8 cellular contexts compared by ENCODE assay signal in the genomic region with DNA sequence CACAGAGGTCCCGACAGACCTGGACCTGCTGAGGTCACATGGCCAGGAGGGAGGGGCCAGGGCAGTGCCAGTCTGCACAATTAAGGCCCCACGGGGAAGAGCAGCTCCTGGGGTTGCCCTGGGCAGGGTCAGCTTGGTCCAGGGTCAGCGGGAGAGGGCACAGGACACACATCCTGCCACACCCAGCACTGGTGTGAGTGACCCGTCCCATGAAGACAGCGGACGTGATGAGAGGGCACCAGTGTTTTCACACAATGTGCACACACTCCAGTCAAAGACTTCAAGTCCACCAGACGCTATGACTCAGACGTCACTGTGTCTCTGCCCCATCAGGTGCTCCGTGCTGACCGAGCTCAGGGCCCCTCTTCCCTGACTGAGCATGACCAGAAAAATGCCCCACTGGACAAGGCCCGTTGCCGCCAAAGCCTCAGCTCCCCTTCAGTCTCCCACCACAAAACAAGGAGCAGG. TPM values are rescaled to one million over a fixed set of nuclear protein-coding genes. Genes with fewer than 3 reads are reported as not detected.
A peak's percentile ranks its signal among the peaks of the same experiment; 100 is the strongest.
DNase-seq lines count a peak whose midpoint lies in the region; ATAC-seq, FAIRE-seq and TF ChIP-seq lines count a peak whose summit lies in the region.

No MANE protein-coding gene starts in this region.

- no peak overlapping the region for H2AK5ac ChIP-seq in mesendoderm (ENCODE audit: low read length)

- peak overlapping the region; percentile 26 for H3K9ac ChIP-seq in mesendoderm (ENCODE audit: low read length)

- no peak overlapping the region for H3K4ac ChIP-seq in mesendoderm (ENCODE audit: low read depth, low read length)

- H3K56ac ChIP-seq in mesendoderm (ENCODE audit: low read length) = peak overlapping the region; percentile 30

- peak; percentile 32 to 37; a peak in 3 of 6 replicates for ATAC-seq in A549

- POLR2A ChIA-PET in A549 (lab: Yijun Ruan, JAX) = interaction anchor here (0.8 kb wide), 1 partner anchor 14 kb away, joined by 3 read pairs; no protein-coding TSS in a partner anchor

- CTCF ChIA-PET in A549 (lab: Yijun Ruan, JAX) = interaction anchor here (0.9 kb wide), 1 partner anchor 19 kb away, joined by 3 read pairs; no protein-coding TSS in a partner anchor

- no peak for TF ChIP-seq RAD21 in A549 (conservative IDR thresholded peaks at IDR 0.05 in 1 of 2, IDR thresholded peaks at IDR 0.05 in 1 of 2)

- H2BK120ac ChIP-seq in mesendoderm (ENCODE audit: low read depth, low read length) = no peak overlapping the region

- DNase-seq in A549 (ENCODE audit: low read depth in 1 of 2, low spot score in 1 of 2) (peak in 1 of 2 experiments; percentile 60), HK-2 (ENCODE audit: unreplicated experiment) (peak; percentile 90), cardiac fibroblast (ENCODE audit: low read depth in 2 of 2) (peak; percentile 49 to 83), mesendoderm (no peak), SW480 (ENCODE audit: low spot score) (no peak), SHP77 treated with DMSO at 0.1 percent for 48 hours (lab: John Stamatoyannopoulos, UW) (no peak), NCI-H2081 (lab: John Stamatoyannopoulos, UW) (no peak), hippocampal formation (lab: John Stamatoyannopoulos, UW) (no peak)

- H3K4me3 ChIP-seq in A549 (no peak overlapping the region), cardiac fibroblast (replicated peaks in 1 of 2; ENCODE audit: low read depth in 2 of 2, low read length in 2 of 2) (peak overlapping the region in 1 of 2 donors; percentile 10), mesendoderm (ENCODE audit: low read length) (no peak overlapping the region)

- TF ChIP-seq EP300 in A549 (IDR thresholded peaks at IDR 0.05) = no peak

- peaks cover 2% of the 10 kb centered on the region for H3K36me3 ChIP-seq in mesendoderm (ENCODE audit: control insufficient read depth, insufficient read depth, low read length)

- WGBS in A549 (ENCODE audit: missing lambda C conversion rate) = 30% methylated on average over 11 of the region's 12 CpGs
- no CpG with 5 or more reads among the region's 12 CpGs for WGBS in mesendoderm (ENCODE audit: extremely low coverage, insufficient coverage, low lambda C conversion rate)

- TF ChIP-seq CTCF in A549 (IDR thresholded peaks at IDR 0.05) (no peak), cardiac fibroblast (IDR thresholded peaks at IDR 0.05; ENCODE audit: low read depth, low read length) (no peak)

- no peak overlapping the region for H2BK15ac ChIP-seq in mesendoderm (replicated peaks; ENCODE audit: low read depth)

- H3K23ac ChIP-seq in mesendoderm (ENCODE audit: low read length) = no peak overlapping the region

- H3K4me2 ChIP-seq in A549 (peak overlapping the region; percentile 92), mesendoderm (ENCODE audit: low read length) (no peak overlapping the region)

- H3K79me2 ChIP-seq in mesendoderm (ENCODE audit: control insufficient read depth, insufficient read depth, low read length) = peaks cover 68% of the 10 kb centered on the region

- peaks cover 38% of the 10 kb centered on the region for H3K4me1 ChIP-seq in A549
- H3K4me1 ChIP-seq in mesendoderm (ENCODE audit: control insufficient read depth, low read depth, low read length) = peaks cover 6% of the 10 kb centered on the region

- peaks cover 34% of the 10 kb centered on the region for H3K79me1 ChIP-seq in mesendoderm (ENCODE audit: low read length)

- H3K27ac ChIP-seq in A549 = peak overlapping the region; percentile 62 to 82; a peak in 4 of 6 replicates
- H3K27ac ChIP-seq in mesendoderm (ENCODE audit: low read depth, low read length) = no peak overlapping the region

- no peak for FAIRE-seq in A549 (lab: Jason Lieb, UNC)

- TF ChIP-seq POLR2A in A549 (IDR thresholded peaks at IDR 0.05; ENCODE audit: low read length) = no peak

- H2BK5ac ChIP-seq in mesendoderm (ENCODE audit: low read length) = no peak overlapping the region

- H4K5ac ChIP-seq in mesendoderm (ENCODE audit: low read length) = no peak overlapping the region

- H3K27me3 ChIP-seq in mesendoderm (ENCODE audit: insufficient read depth, low read length, poor library complexity) = no peaks in the 10 kb centered on the region

- no peak overlapping the region for H3K18ac ChIP-seq in mesendoderm (ENCODE audit: low read length)

- H4K8ac ChIP-seq in mesendoderm (ENCODE audit: low read depth, low read length) = no peak overlapping the region

- H3K9me3 ChIP-seq in A549 = no peaks in the 10 kb centered on the region

TF ChIP-seq in A549, 52 proteins besides CTCF, POLR2A, EP300 and RAD21:
- TF ChIP-seq, protein P1, sequence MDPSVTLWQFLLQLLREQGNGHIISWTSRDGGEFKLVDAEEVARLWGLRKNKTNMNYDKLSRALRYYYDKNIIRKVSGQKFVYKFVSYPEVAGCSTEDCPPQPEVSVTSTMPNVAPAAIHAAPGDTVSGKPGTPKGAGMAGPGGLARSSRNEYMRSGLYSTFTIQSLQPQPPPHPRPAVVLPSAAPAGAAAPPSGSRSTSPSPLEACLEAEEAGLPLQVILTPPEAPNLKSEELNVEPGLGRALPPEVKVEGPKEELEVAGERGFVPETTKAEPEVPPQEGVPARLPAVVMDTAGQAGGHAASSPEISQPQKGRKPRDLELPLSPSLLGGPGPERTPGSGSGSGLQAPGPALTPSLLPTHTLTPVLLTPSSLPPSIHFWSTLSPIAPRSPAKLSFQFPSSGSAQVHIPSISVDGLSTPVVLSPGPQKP (IDR thresholded peaks at IDR 0.05; ENCODE audit: low read depth, low read length) = no peak
- no peak for TF ChIP-seq FOSL2 (IDR thresholded peaks at IDR 0.05)
- TF ChIP-seq FOSL2 (CRISPR knock-in tag; IDR thresholded peaks at IDR 0.05) = peak; percentile 37; the same call in 1 of the 2 replicates

RNA-seq across cellular contexts. Expression of a gene that starts 4.2 kb away (rescaled TPM):
- polyA plus RNA-seq in A549 (2011; rRNA removed) = 45.6 and 53.3 TPM in 2 replicates
- polyA plus RNA-seq in A549 (2012; cell fraction: cytosol; rRNA removed) = 106 and 148 TPM in 2 replicates
- 608 and 842 TPM in 2 replicates for polyA plus RNA-seq in A549 (2012; cell fraction: nucleus; rRNA removed)
- 71.1 to 82.2 TPM (median 78.3 TPM) in 3 replicates for polyA plus RNA-seq in A549 (2017; fragmentation: RNase III; extraction: RNeasy Plus Mini Kit Qiagen cat#74134 plus additional on column Dnase treatment)
- 41.2 and 48.5 TPM in 2 replicates for polyA minus RNA-seq in A549 (2011; rRNA and poly(A)+ RNA removed)
- 82.5 TPM for polyA plus RNA-seq in mesendoderm (2013, experiment 1 of 2)
- 81.3 TPM for polyA plus RNA-seq in mesendoderm (2013, experiment 2 of 2)

RNA-seq across cellular contexts. Expression of a gene that starts 4.6 kb away (rescaled TPM):
- polyA plus RNA-seq in A549 (2011; rRNA removed) = not detected in 2 replicates
- polyA plus RNA-seq in A549 (2012; cell fraction: cytosol; rRNA removed) = not detected in 2 replicates
- not detected in 2 replicates for polyA plus RNA-seq in A549 (2012; cell fraction: nucleus; rRNA removed)
- not detected in 3 replicates for polyA plus RNA-seq in A549 (2017; fragmentation: RNase III; extraction: RNeasy Plus Mini Kit Qiagen cat#74134 plus additional on column Dnase treatment)
- polyA minus RNA-seq in A549 (2011; rRNA and poly(A)+ RNA removed) = under 0.01 TPM in 1 of 2 replicates, not detected in the other
- polyA plus RNA-seq in mesendoderm (2013, experiment 1 of 2) = not detected
- polyA plus RNA-seq in mesendoderm (2013, experiment 2 of 2) = not detected

RNA-seq across cellular contexts. Expression of a gene that starts 9.7 kb away (rescaled TPM):
- polyA plus RNA-seq in A549 (2011; rRNA removed) (31.7 and 32.2 TPM in 2 replicates), A549 (2017; fragmentation: RNase III; extraction: RNeasy Plus Mini Kit Qiagen cat#74134 plus additional on column Dnase treatment) (99.3 to 115 TPM (median 101 TPM) in 3 replicates)
- 102 and 104 TPM in 2 replicates for polyA plus RNA-seq in A549 (2012; cell fraction: cytosol; rRNA removed)
- 111 TPM in 2 replicates for polyA plus RNA-seq in A549 (2012; cell fraction: nucleus; rRNA removed)
- polyA minus RNA-seq in A549 (2011; rRNA and poly(A)+ RNA removed) = 94.3 and 125 TPM in 2 replicates
- 595 TPM for polyA plus RNA-seq in mesendoderm (2013, experiment 1 of 2)
- polyA plus RNA-seq in mesendoderm (2013, experiment 2 of 2) = 606 TPM

RNA-seq across cellular contexts. Expression of a gene that starts 16.5 kb away (rescaled TPM):
- 0.65 and 0.67 TPM in 2 replicates for polyA plus RNA-seq in A549 (2011; rRNA removed)
- 1.1 and 2.8 TPM in 2 replicates for polyA plus RNA-seq in A549 (2012; cell fraction: cytosol; rRNA removed)
- polyA plus RNA-seq in A549 (2012; cell fraction: nucleus; rRNA removed) = 13.1 and 22.7 TPM in 2 replicates
- polyA plus RNA-seq in A549 (2017; fragmentation: RNase III; extraction: RNeasy Plus Mini Kit Qiagen cat#74134 plus additional on column Dnase treatment) = 1.1 to 1.5 TPM (median 1.5 TPM) in 3 replicates
- polyA minus RNA-seq in A549 (2011; rRNA and poly(A)+ RNA removed) = 0.58 and 0.87 TPM in 2 replicates
- 0.06 TPM for polyA plus RNA-seq in mesendoderm (2013, experiment 1 of 2)
- polyA plus RNA-seq in mesendoderm (2013, experiment 2 of 2) = 0.10 TPM

RNA-seq across cellular contexts. Expression of a gene that starts 23.2 kb away (rescaled TPM):
- polyA plus RNA-seq in A549 (2011; rRNA removed) = 5.0 and 6.6 TPM in 2 replicates
- 7.9 and 9.1 TPM in 2 replicates for polyA plus RNA-seq in A549 (2012; cell fraction: cytosol; rRNA removed)
- polyA plus RNA-seq in A549 (2012; cell fraction: nucleus; rRNA removed) = 53.4 and 59.9 TPM in 2 replicates
- 8.8 to 13.5 TPM (median 12.6 TPM) in 3 replicates for polyA plus RNA-seq in A549 (2017; fragmentation: RNase III; extraction: RNeasy Plus Mini Kit Qiagen cat#74134 plus additional on column Dnase treatment)
- polyA minus RNA-seq in A549 (2011; rRNA and poly(A)+ RNA removed) = 9.6 and 10.5 TPM in 2 replicates
- polyA plus RNA-seq in mesendoderm (2013, experiment 1 of 2) = 3.9 TPM
- 4.4 TPM for polyA plus RNA-seq in mesendoderm (2013, experiment 2 of 2)

Comparison
In these comparisons a context has a peak if more than half of its experiments do, and no peak if none do; other contexts are left out.
1. DNase-seq: peak in HK-2 (single experiment) and cardiac fibroblast (2 of 2); none in mesendoderm (single experiment), SW480 (single experiment), SHP77 treated with DMSO at 0.1 percent for 48 hours (single experiment), NCI-H2081 (0 of 2) and hippocampal formation (0 of 2).